ENCODE assay signal across 11 cellular contexts in genomic region chr1:165884690-165885304, GRCh38. TPM values are rescaled to one million over a fixed set of nuclear protein-coding genes. Genes with fewer than 3 reads are reported as not detected.
DNase-seq lines count a peak whose midpoint lies in the region; ATAC-seq and TF ChIP-seq lines count a peak whose summit lies in the region.
"Had no signal": no experiment of that assay in that cellular context is flagged by ENCODE, and none has a peak within 500 bp of the region (broad histone marks: within the 10 kb centered on the region; RNA-seq: fewer than 3 reads in every experiment).

No MANE protein-coding gene starts in this region.

- DNase-seq in H9 (no peak), SK-MEL-5 (ENCODE audit: low read depth, low spot score) (peak; percentile 51), lung microvascular endothelial cell (ENCODE audit: low read depth in 2 of 2) (peak; percentile 70), epidermal melanocyte (ENCODE audit: insufficient read length, low spot score) (no peak), posterior cingulate gyrus (no peak)
- DNase-seq: foreskin keratinocyte, T-helper 9 cell had no signal

- H3K4me3 ChIP-seq in BLaER1 = no peak overlapping the region
- H3K4me3 ChIP-seq: tibial nerve had no signal

- H2BK15ac ChIP-seq in H9 (ENCODE audit: low read depth, low read length) = no peak overlapping the region

- no peak overlapping the region for H4K8ac ChIP-seq in H9 (replicated peaks; ENCODE audit: insufficient read length, low read depth, low read length)

- H3T11ph ChIP-seq in H9 (ENCODE audit: low read length) = no peak overlapping the region

- H3K27me3 ChIP-seq in BLaER1 = no peaks in the 10 kb centered on the region
- H3K27me3 ChIP-seq in H9 (ENCODE audit: insufficient read depth, low read length) = no peaks in the 10 kb centered on the region
- H3K27me3 ChIP-seq: foreskin keratinocyte, tibial nerve had no signal

- no peak overlapping the region for H3K4ac ChIP-seq in H9 (ENCODE audit: low read depth, low read length)

- H3K4me2 ChIP-seq in BLaER1 (peak overlapping the region; percentile 49), H9 (ENCODE audit: insufficient read depth, insufficient read length, low read length) (no peak overlapping the region)

- H2BK12ac ChIP-seq in H9 (ENCODE audit: insufficient read length, low read depth, low read length) = no peak overlapping the region

- H3K4me1 ChIP-seq in BLaER1 = peaks cover 30% of the 10 kb centered on the region
- peaks cover 7% of the 10 kb centered on the region; the same call in 1 of the 2 replicates for H3K4me1 ChIP-seq in H9 (ENCODE audit: insufficient read depth, low read length)

- no peak overlapping the region for H3K4me3 Mint-ChIP-seq in H9

- H3K27me3 Mint-ChIP-seq in H9 (ENCODE audit: low read depth) = no peaks in the 10 kb centered on the region

- peaks cover 11% of the 10 kb centered on the region for H3K36me3 ChIP-seq in BLaER1
- H3K36me3 ChIP-seq: tibial nerve had no signal

- peaks cover 42% of the 10 kb centered on the region; the same call in 1 of the 2 replicates for H3K79me2 ChIP-seq in H9 (ENCODE audit: insufficient read depth, low read length)

- H3K4me1 Mint-ChIP-seq in H9 = peaks cover 25 to 28% of the 10 kb centered on the region in 2 experiments

- peaks cover 3 to 13% (median 8%) of the 10 kb centered on the region in 3 experiments; a peak in 4 of 7 replicates for H3K36me3 Mint-ChIP-seq in H9 (ENCODE audit: insufficient read depth in 1 of 3, low read depth in 3 of 3)

- no peak overlapping the region for H4K5ac ChIP-seq in H9 (ENCODE audit: insufficient read length, low read depth, low read length)

- no peak overlapping the region for H2AFZ ChIP-seq in H9 (ENCODE audit: low read length)

- TF ChIP-seq CTCF in H9 (conservative IDR thresholded peaks at IDR 0.05) = no peak

- intact Hi-C loops in posterior cingulate gyrus (cut with DNase I) = no loop called here

- peaks cover 100% of the 10 kb centered on the region for H4K20me1 ChIP-seq in BLaER1
- H4K20me1 ChIP-seq in H9 (ENCODE audit: control insufficient read depth, insufficient read depth, insufficient read length) = no peaks in the 10 kb centered on the region

- no peaks in the 10 kb centered on the region for H3K9me3 Mint-ChIP-seq in H9

- no peak overlapping the region for H4K91ac ChIP-seq in H9 (ENCODE audit: insufficient read length, low read depth, low read length)

- ATAC-seq in HG02885 (IDR thresholded peaks at IDR 0.05; ENCODE audit: poor library complexity, unreplicated experiment) = no peak
- ATAC-seq in GM18517 (IDR thresholded peaks at IDR 0.05; ENCODE audit: unreplicated experiment) = no peak
- ATAC-seq: foreskin keratinocyte had no signal

- no peak overlapping the region for H3K18ac ChIP-seq in H9 (ENCODE audit: insufficient read length, low read depth, low read length)

- no peak overlapping the region for H3K9ac ChIP-seq in BLaER1
- H3K9ac ChIP-seq in H9 (ENCODE audit: extremely low read depth, insufficient read length, low read length) = no peak overlapping the region

- no peaks in the 10 kb centered on the region for H3K23me2 ChIP-seq in H9 (ENCODE audit: insufficient read length, low read depth, low read length, poor library complexity, severe bottlenecking)

- H3K56ac ChIP-seq in H9 (ENCODE audit: insufficient read length, low read depth, low read length) = no peak overlapping the region

- 0 out of 2 replicates have a peak overlapping the region, but pooled peaks have one; percentile 11 for H3K27ac ChIP-seq in BLaER1
- no peak overlapping the region for H3K27ac ChIP-seq in H9 (ENCODE audit: insufficient read length, low read depth, low read length)
- H3K27ac ChIP-seq: foreskin keratinocyte had no signal

- H2BK5ac ChIP-seq in H9 (ENCODE audit: insufficient read length, low read length) = no peak overlapping the region

- H3K27ac Mint-ChIP-seq in H9 = peak overlapping the region in 2 of 3 experiments; percentile 11 to 50; a peak in 3 of 7 replicates

- no peak overlapping the region for H3K23ac ChIP-seq in H9 (ENCODE audit: insufficient read length, low read depth, low read length)

- no peak overlapping the region for H3K14ac ChIP-seq in H9 (ENCODE audit: insufficient read depth, low read length)

- no CpG with 5 or more reads among the region's 5 CpGs for WGBS in H9 (ENCODE audit: extremely low coverage, insufficient read length, low lambda C conversion rate)

- no peak overlapping the region for H2BK120ac ChIP-seq in H9 (ENCODE audit: low read depth, low read length, poor library complexity, severe bottlenecking)

- H3K9me3 ChIP-seq in BLaER1 (no peaks in the 10 kb centered on the region), H9 (ENCODE audit: control insufficient read depth, low read depth, low read length) (no peaks in the 10 kb centered on the region)
- H3K9me3 ChIP-seq: tibial nerve had no signal

- H2BK20ac ChIP-seq in H9 (ENCODE audit: low read depth, low read length, poor library complexity, severe bottlenecking) = no peak overlapping the region

- in situ Hi-C loops in SK-MEL-5 (cut with HindIII; ENCODE audit: low pct_unique_long_range_greater_than_20kb, low sequenced_read_pairs) = no loop called here

- H3K79me1 ChIP-seq in H9 (ENCODE audit: insufficient read depth, low read depth, low read length, poor library complexity, severe bottlenecking) = peaks cover 5% of the 10 kb centered on the region

- H2AK5ac ChIP-seq in H9 (ENCODE audit: insufficient read length, low read length) = no peak overlapping the region

RNA-seq across cellular contexts. Expression of gene UCK2, which starts 57.4 kb away (rescaled TPM):
- total RNA-seq in H9 (2021) (74.8 and 77.9 TPM in 2 replicates), lung microvascular endothelial cell (50.8 and 53.4 TPM in 2 replicates)
- total RNA-seq in SK-MEL-5 (2014; rRNA removed; shearing (Covaris generic)) = 76.0 and 90.3 TPM in 2 replicates
- 85.9 and 94.3 TPM in 2 replicates for polyA plus RNA-seq in SK-MEL-5 (2015; cell fraction: cytosol; rRNA removed)
- 36.4 and 45.8 TPM in 2 replicates for polyA plus RNA-seq in SK-MEL-5 (2015; cell fraction: nucleus; rRNA removed)

Comparison
In these comparisons a context has a peak if more than half of its experiments do, and no peak if none do; other contexts are left out.
1. DNase-seq: peak in SK-MEL-5 (single experiment) and lung microvascular endothelial cell (2 of 2); none in H9 (single experiment), epidermal melanocyte (single experiment) and posterior cingulate gyrus (0 of 10).